ENCODE assay signal across 8 cellular contexts in genomic region chr11:122108192-122108799, GRCh38.
DNase-seq lines count a peak whose midpoint lies in the region; ATAC-seq and TF ChIP-seq lines count a peak whose summit lies in the region.

No MANE protein-coding gene starts in this region.

- ATAC-seq in HG03139 (IDR thresholded peaks at IDR 0.05; ENCODE audit: unreplicated experiment) = no peak

- in situ Hi-C loops in GM13976 (cut with MboI; ENCODE audit: low sequenced_read_pairs, unreplicated experiment) = no loop called here

- DNase-seq in AG04449 (ENCODE audit: low read depth, low spot score) = no peak
- DNase-seq in GM13976 (ENCODE audit: low spot score) = peak; percentile 24
- peak; percentile 70 for DNase-seq in OCI-M1 (lab: John Stamatoyannopoulos, UW)
- DNase-seq in fibroblast of peridontal ligament (ENCODE audit: extremely low read depth) = peak; percentile 66
- no peak for DNase-seq in retinal pigment epithelial cell (ENCODE audit: low read depth)
- DNase-seq in COR-L47 (lab: John Stamatoyannopoulos, UW) = no peak
- DNase-seq in stimulated activated naive CD4-positive, alpha-beta T cell (lab: John Stamatoyannopoulos, UW) = no peak

- CTCF ChIA-PET in AG04449 (lab: Yijun Ruan, JAX) = interaction anchor here (0.7 to 2.5 kb wide), 18 partner anchors 8 to 453 kb away, joined by 3 to 11 read pairs (median 4); partner anchors contain the start of gene BLID

- POLR2A ChIA-PET in AG04449 (lab: Yijun Ruan, JAX) = no interaction called here

- no peak overlapping the region for H3K4me3 ChIP-seq in AG04449 (ENCODE audit: low read depth, low read length)
- H3K4me3 ChIP-seq in retinal pigment epithelial cell (ENCODE audit: low read length) = no peak overlapping the region

- TF ChIP-seq CTCF in AG04449 (IDR thresholded peaks at IDR 0.05; ENCODE audit: insufficient read depth, low read length, missing control alignments) (peak; percentile 46), GM13976 (IDR thresholded peaks at IDR 0.05; ENCODE audit: borderline replicate concordance, control extremely low read depth, extremely low read depth, insufficient read depth, missing control alignments) (peak; percentile 38), retinal pigment epithelial cell (conservative IDR thresholded peaks at IDR 0.05; ENCODE audit: low read depth, low read length) (peak; percentile 76)

Comparison
In these comparisons a context has a peak if more than half of its experiments do, and no peak if none do; other contexts are left out.
1. DNase-seq: peak in GM13976 (single experiment), OCI-M1 (single experiment) and fibroblast of peridontal ligament (single experiment); none in AG04449 (single experiment), retinal pigment epithelial cell (single experiment), COR-L47 (single experiment) and stimulated activated naive CD4-positive, alpha-beta T cell (0 of 6).
2. Peak in every context shown above with its lines, with median percentiles within 50 percentile points of each other: CTCF ChIP-seq.